In genomic region chr17:68035523-68036303, GRCh38 we compare ENCODE assay signal across 8 cellular contexts. TPM values are rescaled to one million over a fixed set of nuclear protein-coding genes. Genes with fewer than 3 reads are reported as not detected.
A peak's percentile ranks its signal among the peaks of the same experiment; 100 is the strongest.
DNase-seq lines count a peak whose midpoint lies in the region; ATAC-seq, FAIRE-seq and TF ChIP-seq lines count a peak whose summit lies in the region.

KPNA2 (plus strand) TSS chr17:68035735; CDS start chr17:68037133, 1,398 bp downstream.

- CTCF ChIA-PET in RWPE1 (lab: Yijun Ruan, JAX) = no interaction called here
- CTCF ChIA-PET in naive thymus-derived CD4-positive, alpha-beta T cell (lab: Charles Lee) = interaction anchor here (1.0 to 1.2 kb wide), 2 partner anchors 201 to 425 kb away, joined by 3 to 4 read pairs; no protein-coding TSS in a partner anchor

- no peaks in the 10 kb centered on the region for H3K9me3 ChIP-seq in naive thymus-derived CD4-positive, alpha-beta T cell (ENCODE audit: control insufficient read depth in 2 of 3, low read length in 3 of 3)

- H3K4me3 Mint-ChIP-seq in activated T-helper 17 cell treated with anti-CD3 and anti-CD28 coated beads, Interleukin-2, amount 50 U/mL, for 72 hours = peak within 1 kb of the TSS; percentile 97
- H3K4me3 Mint-ChIP-seq in naive thymus-derived CD4-positive, alpha-beta T cell = peak within 1 kb of the TSS; percentile 83 to 97 (median 91)
- peak within 1 kb of the TSS; percentile 81 for H3K4me3 Mint-ChIP-seq in stimulated activated memory B cell treated with anti-CD40 and anti-IgM and Interleukin-4, amounts not matched to agents 10 μg/mL and 1 μg/mL and 100 μg/mL, for 72 hours

- TF ChIP-seq CTCF in RWPE1 (conservative IDR thresholded peaks at IDR 0.05; ENCODE audit: low read depth) = no peak
- no peak for TF ChIP-seq CTCF in fibroblast of mammary gland (conservative IDR thresholded peaks at IDR 0.05; ENCODE audit: control insufficient read depth, insufficient read depth, low read depth, low read length)

- peak within 1 kb of the TSS; percentile 95 for H3K27ac Mint-ChIP-seq in activated T-helper 17 cell treated with anti-CD3 and anti-CD28 coated beads, Interleukin-2, amount 50 U/mL, for 72 hours
- H3K27ac Mint-ChIP-seq in naive thymus-derived CD4-positive, alpha-beta T cell = peak within 1 kb of the TSS; percentile 83 to 97 (median 92)
- H3K27ac Mint-ChIP-seq in stimulated activated memory B cell treated with anti-CD40 and anti-IgM and Interleukin-4, amounts not matched to agents 10 μg/mL and 1 μg/mL and 100 μg/mL, for 72 hours = peak within 1 kb of the TSS; percentile 83

- no peaks in the 10 kb centered on the region for H3K9me3 Mint-ChIP-seq in activated T-helper 17 cell treated with anti-CD3 and anti-CD28 coated beads, Interleukin-2, amount 50 U/mL, for 72 hours
- peaks cover 0 to 5% (median 0%) of the 10 kb centered on the region in 11 donors for H3K9me3 Mint-ChIP-seq in naive thymus-derived CD4-positive, alpha-beta T cell
- H3K9me3 Mint-ChIP-seq in stimulated activated memory B cell treated with anti-CD40 and anti-IgM and Interleukin-4, amounts not matched to agents 10 μg/mL and 1 μg/mL and 100 μg/mL, for 72 hours = no peaks in the 10 kb centered on the region

- H3K4me3 ChIP-seq in fibroblast of mammary gland (ENCODE audit: control insufficient read depth, low read depth, low read length) = peak within 1 kb of the TSS; percentile 88
- H3K4me3 ChIP-seq in naive thymus-derived CD4-positive, alpha-beta T cell (ENCODE audit: low read length) = peak within 1 kb of the TSS; percentile 71

- DNase-seq in EL (peak; percentile 99), H54 (ENCODE audit: insufficient read length, low spot score) (peak; percentile 93), LoVo (ENCODE audit: low spot score) (peak; percentile 97), RWPE1 (ENCODE audit: low spot score) (peak; percentile 99), fibroblast of mammary gland (ENCODE audit: low read depth) (peak; percentile 97)
- DNase-seq in naive thymus-derived CD4-positive, alpha-beta T cell = peak; percentile 70 to 95 (median 91)

- peaks cover 8 to 16% of the 10 kb centered on the region in 2 donors for H3K4me1 ChIP-seq in naive thymus-derived CD4-positive, alpha-beta T cell (ENCODE audit: control insufficient read depth in 2 of 2, insufficient read depth in 2 of 2, low read length in 2 of 2)

- ATAC-seq in activated T-helper 17 cell treated with anti-CD3 and anti-CD28 coated beads, Interleukin-2, amount 50 U/mL, for 72 hours (replicated peaks) = peak; percentile 92
- peak; percentile 94 for ATAC-seq in naive thymus-derived CD4-positive, alpha-beta T cell
- ATAC-seq in stimulated activated memory B cell treated with anti-CD40 and anti-IgM and Interleukin-4, amounts not matched to agents 10 μg/mL and 1 μg/mL and 100 μg/mL, for 72 hours = peak; percentile 98

- H3K27me3 ChIP-seq in naive thymus-derived CD4-positive, alpha-beta T cell (ENCODE audit: control insufficient read depth in 2 of 2, insufficient read depth in 2 of 2, low read length in 2 of 2) = no peaks in the 10 kb centered on the region

- POLR2A ChIA-PET in RWPE1 (lab: Yijun Ruan, JAX; ENCODE audit: low non-redundant PET) = no interaction called here
- POLR2A ChIA-PET in naive thymus-derived CD4-positive, alpha-beta T cell (lab: Charles Lee) = interaction anchor here (0.5 to 1.3 kb wide), 3 partner anchors 10 to 451 kb away, joined by 3 to 5 read pairs (median 3); no protein-coding TSS in a partner anchor

- no peaks in the 10 kb centered on the region for H3K4me1 Mint-ChIP-seq in activated T-helper 17 cell treated with anti-CD3 and anti-CD28 coated beads, Interleukin-2, amount 50 U/mL, for 72 hours
- H3K4me1 Mint-ChIP-seq in naive thymus-derived CD4-positive, alpha-beta T cell = peaks cover 6 to 32% (median 15%) of the 10 kb centered on the region in 7 donors
- peaks cover 11% of the 10 kb centered on the region for H3K4me1 Mint-ChIP-seq in stimulated activated memory B cell treated with anti-CD40 and anti-IgM and Interleukin-4, amounts not matched to agents 10 μg/mL and 1 μg/mL and 100 μg/mL, for 72 hours

- intact Hi-C loops in naive thymus-derived CD4-positive, alpha-beta T cell (cut with micrococcal nuclease) = loop anchor here (1.0 to 10.0 kb wide), 19 partner anchors 15 to 1377 kb away; partner anchors contain the start of genes PRKAR1A (in 2 of the 2), AMZ2 (in 1 of the 2), ARSG (in 1 of the 2) and BPTF (in 1 of the 2)

- peak; percentile 11 for FAIRE-seq in H54 (lab: Jason Lieb, UNC)

- peaks cover 56% of the 10 kb centered on the region for H3K36me3 Mint-ChIP-seq in activated T-helper 17 cell treated with anti-CD3 and anti-CD28 coated beads, Interleukin-2, amount 50 U/mL, for 72 hours (ENCODE audit: low read depth)
- H3K36me3 Mint-ChIP-seq in naive thymus-derived CD4-positive, alpha-beta T cell = peaks cover 0 to 11% (median 0%) of the 10 kb centered on the region in 5 donors
- H3K36me3 Mint-ChIP-seq in stimulated activated memory B cell treated with anti-CD40 and anti-IgM and Interleukin-4, amounts not matched to agents 10 μg/mL and 1 μg/mL and 100 μg/mL, for 72 hours = peaks cover 14% of the 10 kb centered on the region

- TF ChIP-seq POLR2A in H54 (IDR thresholded peaks at IDR 0.05; ENCODE audit: low read depth, low read length) = peak; percentile 91

- H3K27ac ChIP-seq in RWPE1 = peak within 1 kb of the TSS; percentile 82
- H3K27ac ChIP-seq in naive thymus-derived CD4-positive, alpha-beta T cell (ENCODE audit: low read depth, low read length) = peak within 1 kb of the TSS; percentile 91

- H3K36me3 ChIP-seq in naive thymus-derived CD4-positive, alpha-beta T cell (ENCODE audit: control insufficient read depth in 2 of 3, insufficient read depth in 3 of 3, low read length in 3 of 3) = peaks cover 0 to 24% (median 0%) of the 10 kb centered on the region in 3 experiments

- no peaks in the 10 kb centered on the region for H3K27me3 Mint-ChIP-seq in activated T-helper 17 cell treated with anti-CD3 and anti-CD28 coated beads, Interleukin-2, amount 50 U/mL, for 72 hours
- H3K27me3 Mint-ChIP-seq in naive thymus-derived CD4-positive, alpha-beta T cell = peaks cover 0 to 3% (median 0%) of the 10 kb centered on the region in 5 donors
- H3K27me3 Mint-ChIP-seq in stimulated activated memory B cell treated with anti-CD40 and anti-IgM and Interleukin-4, amounts not matched to agents 10 μg/mL and 1 μg/mL and 100 μg/mL, for 72 hours = no peaks in the 10 kb centered on the region

RNA-seq across cellular contexts. Expression of gene KPNA2, which starts in this region (rescaled TPM):
- total RNA-seq in activated T-helper 17 cell treated with anti-CD3 and anti-CD28 coated beads, Interleukin-2, amount 50 U/mL, for 72 hours = 100 to 1,000 TPM; 136 to 227 TPM
- 100 to 1,000 TPM in 1 of 5 experiments, 10 to 100 TPM in 2, 1 to 10 TPM in 2; 8.4 to 161 (median 45.9) TPM for total RNA-seq in naive thymus-derived CD4-positive, alpha-beta T cell
- polyA plus RNA-seq in naive thymus-derived CD4-positive, alpha-beta T cell = 10 to 100 TPM; 11.5 to 18.7 TPM

Comparison
In these comparisons a context has a peak if more than half of its experiments do, and no peak if none do; other contexts are left out.
1. Peak in every context shown above with its lines: DNase-seq, ATAC-seq, H3K4me3 ChIP-seq and H3K27ac ChIP-seq.